ENCODE assay signal across 33 cellular contexts in genomic region chrY:2867469-2867868, GRCh38. TPM values are rescaled to one million over a fixed set of nuclear protein-coding genes. Genes with fewer than 3 reads are reported as not detected.
"Had no signal": no experiment of that assay in that cellular context is flagged by ENCODE, and none has a peak within 500 bp of the region (broad histone marks: within the 10 kb centered on the region; RNA-seq: fewer than 3 reads in every experiment).

No MANE protein-coding gene starts in this region.

- H3K36me3 Mint-ChIP-seq: brain had no signal

- H3K4me1 Mint-ChIP-seq: activated B cell treated with CpG ODN at 0.5 μM for 24 hours; activated naive CD8-positive, alpha-beta T cell treated with anti-CD3 and anti-CD28 coated beads, Interleukin-2, amount 50 U/mL, for 24 hours; brain had no signal

- H3K27me3 Mint-ChIP-seq: activated B cell treated with CpG ODN at 0.5 μM for 24 hours; activated CD4-positive, alpha-beta memory T cell treated with anti-CD3 and anti-CD28 coated beads, Interleukin-2, amount 10 ng/mL, durations not matched to agents 7 days and 5 days; activated CD8-positive, alpha-beta memory T cell treated with anti-CD3 and anti-CD28 coated beads, Interleukin-2, amount 10 ng/mL, durations not matched to agents 7 days and 5 days; activated naive CD4-positive, alpha-beta T cell treated with anti-CD3 and anti-CD28 coated beads, Interleukin-2, amount 10 ng/mL, durations not matched to agents 7 days and 5 days; activated naive CD8-positive, alpha-beta T cell; activated naive CD8-positive, alpha-beta T cell treated with anti-CD3 and anti-CD28 coated beads, Interleukin-2, amount 50 U/mL, for 24 hours; brain had no signal

- H3K27me3 ChIP-seq: Peyer's patch had no signal

- H3K27ac Mint-ChIP-seq: activated B cell treated with CpG ODN at 0.5 μM for 24 hours; activated CD4-positive, alpha-beta memory T cell treated with anti-CD3 and anti-CD28 coated beads, Interleukin-2, amount 10 ng/mL, durations not matched to agents 7 days and 5 days; activated CD8-positive, alpha-beta memory T cell treated with anti-CD3 and anti-CD28 coated beads, Interleukin-2, amount 10 ng/mL, durations not matched to agents 7 days and 5 days; activated naive CD4-positive, alpha-beta T cell treated with anti-CD3 and anti-CD28 coated beads, Interleukin-2, amount 10 ng/mL, durations not matched to agents 7 days and 5 days; activated naive CD8-positive, alpha-beta T cell treated with anti-CD3 and anti-CD28 coated beads, Interleukin-2, amount 50 U/mL, for 24 hours; brain had no signal

- H3K4me3 Mint-ChIP-seq: activated B cell treated with CpG ODN at 0.5 μM for 24 hours; activated CD4-positive, alpha-beta memory T cell treated with anti-CD3 and anti-CD28 coated beads, Interleukin-2, amount 10 ng/mL, durations not matched to agents 7 days and 5 days; activated CD8-positive, alpha-beta memory T cell treated with anti-CD3 and anti-CD28 coated beads, Interleukin-2, amount 10 ng/mL, durations not matched to agents 7 days and 5 days; activated naive CD4-positive, alpha-beta T cell treated with anti-CD3 and anti-CD28 coated beads, Interleukin-2, amount 10 ng/mL, durations not matched to agents 7 days and 5 days; activated naive CD8-positive, alpha-beta T cell; activated naive CD8-positive, alpha-beta T cell treated with anti-CD3 and anti-CD28 coated beads, Interleukin-2, amount 50 U/mL, for 24 hours; brain had no signal

- H3K27ac ChIP-seq: Peyer's patch, VCaP had no signal

- H3K4me1 ChIP-seq: Peyer's patch had no signal

- H3K9me3 ChIP-seq: Peyer's patch had no signal

- DNase-seq: activated B cell treated with CpG ODN at 0.5 μM for 24 hours; activated CD4-positive, alpha-beta memory T cell treated with anti-CD3 and anti-CD28 coated beads, Interleukin-2, amount 10 ng/mL, durations not matched to agents 7 days and 5 days; activated CD4-positive, alpha-beta T cell treated with anti-CD3 and anti-CD28 coated beads for 1 hour; activated CD4-positive, alpha-beta T cell treated with anti-CD3 and anti-CD28 coated beads for 48 hours; activated CD8-positive, alpha-beta memory T cell treated with anti-CD3 and anti-CD28 coated beads for 24 hours; activated CD8-positive, alpha-beta memory T cell treated with anti-CD3 and anti-CD28 coated beads, Interleukin-2, amount 10 ng/mL, durations not matched to agents 7 days and 5 days; activated CD8-positive, alpha-beta memory T cell treated with anti-CD3 and anti-CD28 coated beads, Interleukin-2, amount 50 U/mL, for 48 hours; activated effector memory CD4-positive, alpha-beta T cell treated with Interleukin-2 at 50 U/mL for 16 hours; activated naive CD4-positive, alpha-beta T cell treated with anti-CD3 and anti-CD28 coated beads, Interleukin-2, amount 10 ng/mL, durations not matched to agents 7 days and 5 days; activated naive CD8-positive, alpha-beta T cell treated with anti-CD3 and anti-CD28 coated beads, Interleukin-2, amount 50 U/mL, for 24 hours; activated T-cell treated with anti-CD3 and anti-CD28 coated beads, Interleukin-2, amount 50 U/mL, for 48 hours; NCI-H1092 treated with DMSO at 0.1 percent for 48 hours; NCI-H1417; NCI-H146; NCI-H187; NCI-H2029 treated with DMSO at 0.1 percent for 48 hours; NCI-H2107; NCI-H2171; NCI-H510A; NCI-H526; NCI-H748 treated with DMSO at 0.1 percent for 48 hours; NK-92 treated with Interleukin-12 subunit alpha and Interleukin-12 subunit beta, amount 100 ng/mL, for 24 hours; PC-3; Peyer's patch; RPMI8226; SW 1271; T-helper 1 cell; T-helper 2 cell; T-helper 9 cell had no signal

- H3K4me3 ChIP-seq: K562, Peyer's patch had no signal

- ATAC-seq: activated CD8-positive, alpha-beta memory T cell treated with anti-CD3 and anti-CD28 coated beads, Interleukin-2, amount 10 ng/mL, durations not matched to agents 7 days and 5 days; K562; PC-3 had no signal

RNA-seq across cellular contexts. Expression of gene RPS4Y1, which starts 26.1 kb away (rescaled TPM):
- total RNA-seq: PC-3 had no signal
- polyA plus RNA-seq: K562 had no signal
